ENCODE assay signal across 8 cellular contexts in the genomic region with DNA sequence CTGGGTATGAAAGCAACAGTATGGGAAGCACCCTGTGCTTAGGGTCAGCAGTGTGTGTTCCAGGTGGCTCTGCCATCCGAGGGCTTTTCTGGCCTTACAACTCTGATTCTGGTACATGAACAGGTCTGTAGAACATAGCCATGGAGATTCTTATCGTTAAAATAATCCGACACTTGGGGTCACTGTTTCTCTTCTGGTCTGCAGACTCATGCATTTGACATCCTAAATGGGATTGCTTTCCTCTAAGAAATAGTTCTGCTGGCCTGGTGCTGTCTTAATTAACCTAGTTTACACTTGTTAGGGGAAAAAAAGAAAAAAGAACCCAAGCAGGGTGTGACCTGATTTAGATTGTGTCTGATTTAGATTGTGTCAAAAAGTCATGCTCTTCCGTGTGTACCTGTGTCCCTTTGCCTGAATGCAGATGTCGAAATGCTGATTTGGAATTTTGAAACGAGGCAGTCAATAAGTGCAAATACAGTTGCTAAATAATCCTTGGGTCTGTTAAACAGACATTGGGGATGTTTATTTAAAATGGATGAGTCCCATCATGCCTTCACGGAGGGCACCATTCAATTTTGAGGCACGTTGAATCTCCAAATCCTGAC. TPM values are rescaled to one million over a fixed set of nuclear protein-coding genes. Genes with fewer than 3 reads are reported as not detected.
DNase-seq lines count a peak whose midpoint lies in the region; ATAC-seq and TF ChIP-seq lines count a peak whose summit lies in the region.

No MANE protein-coding gene starts in this region.

- H3K9ac ChIP-seq in OCI-LY3 (ENCODE audit: low read length): no peak overlapping the region

- H3K4me1 ChIP-seq in HEK293 (ENCODE audit: control insufficient read depth, insufficient read depth, low read length) (no peaks in the 10 kb centered on the region), OCI-LY3 (ENCODE audit: low read length) (no peaks in the 10 kb centered on the region)

- H3K36me3 ChIP-seq in HEK293 (ENCODE audit: control insufficient read depth in 2 of 2, insufficient read depth in 1 of 2, low read length in 2 of 2) (no peaks in the 10 kb centered on the region), OCI-LY3 (replicated peaks; ENCODE audit: low read depth, low read length) (no peaks in the 10 kb centered on the region)

- no peaks in the 10 kb centered on the region for H4K20me1 ChIP-seq in OCI-LY3 (ENCODE audit: insufficient read depth, low read length)

- H3K9me3 Mint-ChIP-seq in Calu3 (ENCODE audit: low read depth, unreplicated experiment) (no peaks in the 10 kb centered on the region), endothelial cell (ENCODE audit: unreplicated experiment) (no peaks in the 10 kb centered on the region), natural killer cell (no peaks in the 10 kb centered on the region)

- H3K79me2 ChIP-seq in OCI-LY3 (ENCODE audit: low read length): no peaks in the 10 kb centered on the region

- POLR2A ChIA-PET in HEK293 (lab: Yijun Ruan, JAX): no interaction called here

- peaks cover 83% of the 10 kb centered on the region for H3K4me1 Mint-ChIP-seq in Calu3 (ENCODE audit: low read depth, unreplicated experiment)
- no peaks in the 10 kb centered on the region for H3K4me1 Mint-ChIP-seq in endothelial cell (ENCODE audit: unreplicated experiment)
- H3K4me1 Mint-ChIP-seq in natural killer cell: peaks cover 26 to 31% of the 10 kb centered on the region in 2 donors

- H3K4me2 ChIP-seq in OCI-LY3 (ENCODE audit: low read length): no peak overlapping the region

- H3K9me3 ChIP-seq in HEK293 (ENCODE audit: control insufficient read depth, insufficient read depth, low read depth, low read length): no peaks in the 10 kb centered on the region
- H3K9me3 ChIP-seq in OCI-LY3 (ENCODE audit: insufficient read depth, low read length): no peaks in the 10 kb centered on the region

- H3K27me3 ChIP-seq in OCI-LY3 (ENCODE audit: low read depth, low read length): 0 out of 2 replicates have a peak, but pooled peaks cover 6% of the 10 kb centered on the region

- peak; percentile 68 for DNase-seq in Calu3
- DNase-seq in endothelial cell (ENCODE audit: low spot score): peak; percentile 34
- DNase-seq in natural killer cell: no peak
- DNase-seq in activated T-cell treated with anti-CD3 and anti-CD28 coated beads for 4 hours: no peak

- peak; percentile 49 for TF ChIP-seq CTCF in Calu3 (IDR thresholded peaks at IDR 0.05; ENCODE audit: unreplicated experiment)
- peak; percentile 56 for TF ChIP-seq CTCF in HEK293 (tag by site-specific recombination; IDR thresholded peaks at IDR 0.05)
- TF ChIP-seq CTCF in OCI-LY3 (IDR thresholded peaks at IDR 0.05; ENCODE audit: low read depth, low read length): peak; percentile 49
- TF ChIP-seq CTCF in endothelial cell (IDR thresholded peaks at IDR 0.05; ENCODE audit: unreplicated experiment): no peak
- TF ChIP-seq CTCF in natural killer cell (IDR thresholded peaks at IDR 0.05): peak; percentile 73

- intact Hi-C loops in Calu3 (cut with micrococcal nuclease; ENCODE audit: unreplicated experiment) (loop anchor here (1.0 to 10.0 kb wide), 8 partner anchors 106 to 1138 kb away; partner anchors contain the start of gene HJURP), natural killer cell (cut with micrococcal nuclease) (loop anchor here (1.0 to 10.0 kb wide), 5 partner anchors 124 to 569 kb away; no protein-coding TSS in a partner anchor)

- ATAC-seq in natural killer cell (peak; percentile 73 to 88 (median 84)), GM21423 (IDR thresholded peaks at IDR 0.05; ENCODE audit: unreplicated experiment) (no peak), HG02884 (IDR thresholded peaks at IDR 0.05; ENCODE audit: unreplicated experiment) (no peak)

- H3K27ac ChIP-seq in HEK293 (ENCODE audit: extremely low read depth, low read depth, low read length) (no peak overlapping the region), OCI-LY3 (ENCODE audit: low read length) (no peak overlapping the region)

- H3K4me3 ChIP-seq in HEK293 (ENCODE audit: low read depth, low read length) (no peak overlapping the region), OCI-LY3 (ENCODE audit: low read length) (no peak overlapping the region)

- H3K36me3 Mint-ChIP-seq in Calu3 (ENCODE audit: insufficient read depth, unreplicated experiment) (peaks cover 22% of the 10 kb centered on the region), endothelial cell (ENCODE audit: low read depth, unreplicated experiment) (no peaks in the 10 kb centered on the region), natural killer cell (no peaks in the 10 kb centered on the region)

- no TSS peak for BruUV-seq in Calu3 (replicated peaks; lab: Mats Ljungman, UMichigan)

- H2AFZ ChIP-seq in OCI-LY3 (ENCODE audit: low read depth, low read length): no peak overlapping the region

- CTCF ChIA-PET in Calu3 (lab: Charles Lee) (interaction anchor here (0.6 kb wide), 1 partner anchor 394 kb away, joined by 3 read pairs; no protein-coding TSS in a partner anchor), HEK293 (lab: Yijun Ruan, JAX) (interaction anchor here (1.2 to 2.2 kb wide), 3 partner anchors 526 to 568 kb away, joined by 5 to 9 read pairs (median 8); no protein-coding TSS in a partner anchor)

- H3K4me3 Mint-ChIP-seq in Calu3 (ENCODE audit: low read depth, unreplicated experiment): no peak overlapping the region
- no peak overlapping the region for H3K4me3 Mint-ChIP-seq in endothelial cell (ENCODE audit: unreplicated experiment)
- no peak overlapping the region for H3K4me3 Mint-ChIP-seq in natural killer cell

- H3K27ac Mint-ChIP-seq in Calu3 (ENCODE audit: unreplicated experiment): peak overlapping the region; percentile 69
- H3K27ac Mint-ChIP-seq in endothelial cell (ENCODE audit: unreplicated experiment): no peak overlapping the region
- peak overlapping the region; percentile 36 to 67 for H3K27ac Mint-ChIP-seq in natural killer cell

- H3K27me3 Mint-ChIP-seq in Calu3 (ENCODE audit: unreplicated experiment) (no peaks in the 10 kb centered on the region), endothelial cell (ENCODE audit: unreplicated experiment) (peaks cover 2% of the 10 kb centered on the region), natural killer cell (ENCODE audit: low read depth in 2 of 2) (peaks cover 0 to 9% of the 10 kb centered on the region in 2 donors)

TF ChIP-seq in HEK293, 187 proteins besides CTCF, POLR2A, EP300 and RAD21:
- TF ChIP-seq ZNF654 (tag by site-specific recombination; IDR thresholded peaks at IDR 0.05; ENCODE audit: low read depth) (peak; percentile 49), AEBP2 (tag by site-specific recombination; IDR thresholded peaks at IDR 0.05; ENCODE audit: borderline replicate concordance) (no peak)
TF ChIP-seq in HEK293: peak in this region for 1.

RNA-seq across cellular contexts. Expression of gene TRPM8, which starts 59.6 kb away (rescaled TPM):
- total RNA-seq in Calu3 (2022): 1.1 and 1.5 TPM in 2 replicates
- not detected for total RNA-seq in endothelial cell (ENCODE audit: unreplicated experiment)
- not detected for total RNA-seq in natural killer cell

Comparison
In these comparisons a context has a peak if more than half of its experiments do, and no peak if none do; other contexts are left out.
1. DNase-seq: peak in Calu3 (single experiment) and endothelial cell (single experiment); none in natural killer cell (single experiment) and activated T-cell treated with anti-CD3 and anti-CD28 coated beads for 4 hours (single experiment).
2. ATAC-seq: peak in natural killer cell (3 of 3); none in GM21423 (single experiment) and HG02884 (single experiment).